Comparison of ENCODE assay signal across 20 cellular contexts in genomic region chr14:26808407-26808806, GRCh38.
"Had no signal": no experiment of that assay in that cellular context is flagged by ENCODE, and none has a peak within 500 bp of the region (broad histone marks: within the 10 kb centered on the region; RNA-seq: fewer than 3 reads in every experiment).

No MANE protein-coding gene starts in this region.

- H3K27ac Mint-ChIP-seq: activated naive CD8-positive, alpha-beta T cell; stimulated activated naive CD8-positive, alpha-beta T cell treated with anti-CD3 and anti-CD28 coated beads, Interleukin-15, Interleukin-2, amounts not matched to agents 100 ng/mL and 50 ng/mL, for 24 hours; T-helper 2 cell treated with Interferon-gamma antibody and Interleukin-4, amounts not matched to agents 5 μg/mL and 100 μg/mL, for 36 hours had no signal

- H3K4me3 ChIP-seq: coronary artery, heart right ventricle, left ventricle myocardium inferior, ovary had no signal

- FAIRE-seq: keratinocyte had no signal

- H3K27me3 Mint-ChIP-seq: activated naive CD8-positive, alpha-beta T cell; stimulated activated naive CD8-positive, alpha-beta T cell treated with anti-CD3 and anti-CD28 coated beads, Interleukin-15, Interleukin-2, amounts not matched to agents 100 ng/mL and 50 ng/mL, for 24 hours had no signal

- H3K27ac ChIP-seq: coronary artery, foreskin keratinocyte, heart right ventricle, left ventricle myocardium inferior, ovary had no signal

- H3K9me3 ChIP-seq: ovary had no signal

- H3K4me1 ChIP-seq: foreskin keratinocyte, heart right ventricle, left ventricle myocardium inferior had no signal

- DNase-seq: activated CD4-positive, alpha-beta T cell treated with anti-CD3 and anti-CD28 coated beads for 1 hour; activated CD4-positive, alpha-beta T cell treated with anti-CD3 and anti-CD28 coated beads, Interleukin-2, amount 50 U/mL, for 48 hours; activated gamma-delta T cell; activated T-cell treated with anti-CD3 and anti-CD28 coated beads, Interleukin-2, amount 50 U/mL, for 4 hours; anterior cingulate cortex; caudate nucleus; effector CD4-positive, alpha-beta T cell; foreskin keratinocyte; heart right ventricle; left ventricle myocardium inferior; ovary; stimulated activated CD4-positive, alpha-beta T cell treated with anti-CD3 and anti-CD28 coated beads, Interleukin-15, amount 100 ng/mL, for 24 hours; stimulated activated CD4-positive, alpha-beta T cell treated with anti-CD3 and anti-CD28 coated beads, Interleukin-4, amount 100 ng/mL, for 24 hours; SW 1271 had no signal

- H3K36me3 ChIP-seq: heart right ventricle, left ventricle myocardium inferior, ovary had no signal

- H3K36me3 Mint-ChIP-seq: activated naive CD8-positive, alpha-beta T cell had no signal

- H3K9me3 Mint-ChIP-seq: stimulated activated naive CD8-positive, alpha-beta T cell treated with anti-CD3 and anti-CD28 coated beads, Interleukin-15, Interleukin-2, amounts not matched to agents 100 ng/mL and 50 ng/mL, for 24 hours had no signal

- ATAC-seq: activated T-cell treated with anti-CD3 and anti-CD28 coated beads, Interleukin-2, amount 50 U/mL, for 4 hours; foreskin keratinocyte; heart right ventricle had no signal

- H3K4me3 Mint-ChIP-seq: activated naive CD8-positive, alpha-beta T cell; activated T-cell treated with anti-CD3 and anti-CD28 coated beads, Interleukin-2, amount 50 U/mL, for 4 hours; neural crest cell; stimulated activated naive CD8-positive, alpha-beta T cell treated with anti-CD3 and anti-CD28 coated beads, Interleukin-15, Interleukin-2, amounts not matched to agents 100 ng/mL and 50 ng/mL, for 24 hours; T-helper 2 cell treated with Interferon-gamma antibody and Interleukin-4, amounts not matched to agents 5 μg/mL and 100 μg/mL, for 36 hours had no signal

- H3K27me3 ChIP-seq: foreskin keratinocyte, heart right ventricle, ovary had no signal
